In genomic region chr10:120559800-120560199, GRCh38 we compare ENCODE assay signal across 32 cellular contexts.
"Had no signal": no experiment of that assay in that cellular context is flagged by ENCODE, and none has a peak within 500 bp of the region (broad histone marks: within the 10 kb centered on the region; RNA-seq: fewer than 3 reads in every experiment).

No MANE protein-coding gene starts in this region.

- H3K4me3 ChIP-seq: coronary artery, dorsolateral prefrontal cortex, heart left ventricle, psoas muscle, sigmoid colon, thyroid gland, upper lobe of left lung, vagina had no signal

- H3K27ac ChIP-seq: brain microvascular endothelial cell, coronary artery, dorsolateral prefrontal cortex, foreskin keratinocyte, heart left ventricle, parathyroid adenoma, psoas muscle, sigmoid colon, thyroid gland, upper lobe of left lung, vagina had no signal

- H3K27ac Mint-ChIP-seq: activated B cell treated with CpG ODN at 0.5 μM for 24 hours; activated CD8-positive, alpha-beta T cell treated with anti-CD3 and anti-CD28 coated beads for 36 hours; activated T-helper 17 cell treated with anti-CD3 and anti-CD28 coated beads, Interleukin-2, amount 50 U/mL, for 72 hours; endodermal cell; memory B cell; naive thymus-derived CD4-positive, alpha-beta T cell; stimulated activated memory B cell treated with anti-CD40 and anti-IgM and Interleukin-4, amounts not matched to agents 10 μg/mL and 1 μg/mL and 100 μg/mL, for 72 hours; stimulated activated naive CD8-positive, alpha-beta T cell treated with anti-CD3 and anti-CD28 coated beads, Interleukin-15, amount 100 ng/mL, for 72 hours had no signal

- H3K27me3 ChIP-seq: brain microvascular endothelial cell, dorsolateral prefrontal cortex, foreskin keratinocyte, heart left ventricle, sigmoid colon, thyroid gland, upper lobe of left lung, vagina had no signal

- ATAC-seq: activated CD8-positive, alpha-beta T cell treated with anti-CD3 and anti-CD28 coated beads for 36 hours; activated T-cell treated with anti-CD3 and anti-CD28 coated beads, Interleukin-2, amount 50 U/mL, for 4 hours; activated T-helper 17 cell treated with anti-CD3 and anti-CD28 coated beads, Interleukin-2, amount 50 U/mL, for 72 hours; esophagus mucosa; foreskin keratinocyte; heart left ventricle; naive thymus-derived CD4-positive, alpha-beta T cell; psoas muscle; stimulated activated memory B cell treated with anti-CD40 and anti-IgM and Interleukin-4, amounts not matched to agents 10 μg/mL and 1 μg/mL and 100 μg/mL, for 72 hours; stimulated activated naive CD8-positive, alpha-beta T cell treated with anti-CD3 and anti-CD28 coated beads, Interleukin-15, amount 100 ng/mL, for 72 hours had no signal

- DNase-seq: activated B cell treated with CpG ODN at 0.5 μM for 24 hours; activated CD4-positive, alpha-beta T cell treated with anti-CD3 and anti-CD28 coated beads, Interleukin-2, amount 50 U/mL, for 1 hour; activated CD8-positive, alpha-beta T cell treated with anti-CD3 and anti-CD28 coated beads for 36 hours; activated gamma-delta T cell treated with Interleukin-2 at 50 U/mL for 16 hours; activated naive CD4-positive, alpha-beta T cell treated with anti-CD3 and anti-CD28 coated beads, Interleukin-2, amount 50 U/mL, for 16 hours; activated T-cell treated with anti-CD3 and anti-CD28 coated beads, Interleukin-2, amount 50 U/mL, for 4 hours; amniotic stem cell; brain microvascular endothelial cell; dorsolateral prefrontal cortex; endodermal cell; foreskin keratinocyte; heart left ventricle; hypothalamus; midbrain; naive thymus-derived CD4-positive, alpha-beta T cell; nucleus accumbens; psoas muscle; sigmoid colon; small intestine; stimulated activated CD4-positive, alpha-beta T cell treated with anti-CD3 and anti-CD28 coated beads, Interleukin-1b, Interleukin-23, amount 100 ng/mL, for 48 hours; stimulated activated CD4-positive, alpha-beta T cell treated with anti-CD3 and anti-CD28 coated beads, Interleukin-4, amount 100 ng/mL, for 4 hours; stimulated activated CD8-positive, alpha-beta memory T cell treated with anti-CD3 and anti-CD28 coated beads, Interleukin-4, amount 100 ng/mL, for 48 hours; stimulated activated naive CD8-positive, alpha-beta T cell treated with anti-CD3 and anti-CD28 coated beads, Interleukin-15, amount 100 ng/mL, for 72 hours; thyroid gland; upper lobe of left lung had no signal

- H3K36me3 ChIP-seq: brain microvascular endothelial cell, heart left ventricle, sigmoid colon, thyroid gland, upper lobe of left lung, vagina had no signal

- H3K27me3 Mint-ChIP-seq: activated B cell treated with CpG ODN at 0.5 μM for 24 hours; activated CD8-positive, alpha-beta T cell treated with anti-CD3 and anti-CD28 coated beads for 36 hours; activated T-helper 17 cell treated with anti-CD3 and anti-CD28 coated beads, Interleukin-2, amount 50 U/mL, for 72 hours; memory B cell; stimulated activated memory B cell treated with anti-CD40 and anti-IgM and Interleukin-4, amounts not matched to agents 10 μg/mL and 1 μg/mL and 100 μg/mL, for 72 hours; stimulated activated naive CD8-positive, alpha-beta T cell treated with anti-CD3 and anti-CD28 coated beads, Interleukin-15, amount 100 ng/mL, for 72 hours had no signal

- H3K36me3 Mint-ChIP-seq: memory B cell; naive thymus-derived CD4-positive, alpha-beta T cell; stimulated activated memory B cell treated with anti-CD40 and anti-IgM and Interleukin-4, amounts not matched to agents 10 μg/mL and 1 μg/mL and 100 μg/mL, for 72 hours had no signal

- H3K9me3 ChIP-seq: psoas muscle, sigmoid colon, thyroid gland, upper lobe of left lung, vagina had no signal

- H3K9me3 Mint-ChIP-seq: activated CD8-positive, alpha-beta T cell treated with anti-CD3 and anti-CD28 coated beads for 36 hours; activated T-cell treated with anti-CD3 and anti-CD28 coated beads, Interleukin-2, amount 50 U/mL, for 4 hours; activated T-helper 17 cell treated with anti-CD3 and anti-CD28 coated beads, Interleukin-2, amount 50 U/mL, for 72 hours; endodermal cell; memory B cell; stimulated activated memory B cell treated with anti-CD40 and anti-IgM and Interleukin-4, amounts not matched to agents 10 μg/mL and 1 μg/mL and 100 μg/mL, for 72 hours had no signal

- H3K4me1 ChIP-seq: foreskin keratinocyte, heart left ventricle, parathyroid adenoma, psoas muscle, sigmoid colon, upper lobe of left lung, vagina had no signal

- H3K4me1 Mint-ChIP-seq: activated B cell treated with CpG ODN at 0.5 μM for 24 hours; activated T-helper 17 cell treated with anti-CD3 and anti-CD28 coated beads, Interleukin-2, amount 50 U/mL, for 72 hours; memory B cell; naive thymus-derived CD4-positive, alpha-beta T cell; stimulated activated memory B cell treated with anti-CD40 and anti-IgM and Interleukin-4, amounts not matched to agents 10 μg/mL and 1 μg/mL and 100 μg/mL, for 72 hours; stimulated activated naive CD8-positive, alpha-beta T cell treated with anti-CD3 and anti-CD28 coated beads, Interleukin-15, amount 100 ng/mL, for 72 hours had no signal

- H3K4me3 Mint-ChIP-seq: activated B cell treated with CpG ODN at 0.5 μM for 24 hours; activated CD8-positive, alpha-beta T cell treated with anti-CD3 and anti-CD28 coated beads for 36 hours; activated T-cell treated with anti-CD3 and anti-CD28 coated beads, Interleukin-2, amount 50 U/mL, for 4 hours; activated T-helper 17 cell treated with anti-CD3 and anti-CD28 coated beads, Interleukin-2, amount 50 U/mL, for 72 hours; endodermal cell; memory B cell; naive thymus-derived CD4-positive, alpha-beta T cell; stimulated activated memory B cell treated with anti-CD40 and anti-IgM and Interleukin-4, amounts not matched to agents 10 μg/mL and 1 μg/mL and 100 μg/mL, for 72 hours; stimulated activated naive CD8-positive, alpha-beta T cell treated with anti-CD3 and anti-CD28 coated beads, Interleukin-15, amount 100 ng/mL, for 72 hours had no signal
